In genomic region chrX:155966876-155967275, GRCh38 we compare ENCODE assay signal across 8 cellular contexts. TPM values are rescaled to one million over a fixed set of nuclear protein-coding genes. Genes with fewer than 3 reads are reported as not detected.
A peak's percentile ranks its signal among the peaks of the same experiment; 100 is the strongest.
DNase-seq lines count a peak whose midpoint lies in the region; ATAC-seq and TF ChIP-seq lines count a peak whose summit lies in the region.

No MANE protein-coding gene starts in this region.

- H3K27me3 Mint-ChIP-seq in activated CD8-positive, alpha-beta T cell treated with anti-CD3 and anti-CD28 coated beads for 36 hours = peaks cover 20% of the 10 kb centered on the region

- CTCF ChIA-PET in activated CD8-positive, alpha-beta T cell treated with anti-CD3 and anti-CD28 coated beads for 36 hours (lab: Charles Lee) = no interaction called here

- H3K36me3 ChIP-seq in left lung = no peaks in the 10 kb centered on the region
- no peaks in the 10 kb centered on the region for H3K36me3 ChIP-seq in neuronal stem cell (replicated peaks in 1 of 2; ENCODE audit: control insufficient read depth in 2 of 2, insufficient read depth in 2 of 2, low read length in 2 of 2)

- H3K4ac ChIP-seq in neuronal stem cell (ENCODE audit: low read length) = no peak overlapping the region

- no peak overlapping the region for H3K18ac ChIP-seq in neuronal stem cell (ENCODE audit: low read length)

- no peak overlapping the region for H4K91ac ChIP-seq in neuronal stem cell (ENCODE audit: low read depth, low read length, poor library complexity)

- no peaks in the 10 kb centered on the region for H3K79me1 ChIP-seq in neuronal stem cell (ENCODE audit: low read depth, low read length)

- H3K27me3 ChIP-seq in left lung (no peaks in the 10 kb centered on the region), neuronal stem cell (ENCODE audit: control insufficient read depth in 3 of 3, insufficient read depth in 3 of 3, low read depth in 1 of 3, low read length in 3 of 3) (no peaks in the 10 kb centered on the region)

- H3K4me2 ChIP-seq in neuronal stem cell (ENCODE audit: insufficient read depth, low read length, poor library complexity, severe bottlenecking) = no peak overlapping the region

- H2AK5ac ChIP-seq in neuronal stem cell (ENCODE audit: low read depth, low read length) = no peak overlapping the region

- POLR2A ChIA-PET in activated CD8-positive, alpha-beta T cell treated with anti-CD3 and anti-CD28 coated beads for 36 hours (lab: Charles Lee) = no interaction called here

- H2BK15ac ChIP-seq in neuronal stem cell (ENCODE audit: low read length) = no peak overlapping the region

- peak; percentile 83 for TF ChIP-seq CTCF in activated CD8-positive, alpha-beta T cell treated with anti-CD3 and anti-CD28 coated beads for 36 hours (IDR thresholded peaks at IDR 0.05)
- TF ChIP-seq CTCF in left lung (IDR thresholded peaks at IDR 0.05) = no peak

- H3K4me3 ChIP-seq in left lung (no peak overlapping the region), neuronal stem cell (ENCODE audit: low read length in 2 of 2) (no peak overlapping the region)

- no peak overlapping the region for H2AFZ ChIP-seq in neuronal stem cell (ENCODE audit: low read length)

- ATAC-seq in GM21360 (IDR thresholded peaks at IDR 0.05; ENCODE audit: unreplicated experiment) (peak; percentile 51), left lung (peak; percentile 52)
- peak; percentile 91 for ATAC-seq in activated CD8-positive, alpha-beta T cell treated with anti-CD3 and anti-CD28 coated beads for 36 hours

- no peak overlapping the region for H2BK5ac ChIP-seq in neuronal stem cell (ENCODE audit: low read length)

- H3K23ac ChIP-seq in neuronal stem cell (ENCODE audit: low read depth, low read length, poor library complexity) = no peak overlapping the region

- no peaks in the 10 kb centered on the region for H3K4me1 ChIP-seq in left lung
- H3K4me1 ChIP-seq in neuronal stem cell (ENCODE audit: control insufficient read depth in 2 of 2, insufficient read depth in 1 of 2, low read depth in 1 of 2, low read length in 2 of 2) = no peaks in the 10 kb centered on the region

- no peak overlapping the region for H2BK12ac ChIP-seq in neuronal stem cell (ENCODE audit: low read length)

- no peaks in the 10 kb centered on the region for H3K36me3 Mint-ChIP-seq in activated CD8-positive, alpha-beta T cell treated with anti-CD3 and anti-CD28 coated beads for 36 hours (ENCODE audit: low read depth)

- H3K14ac ChIP-seq in neuronal stem cell (ENCODE audit: low read length) = no peak overlapping the region

- peaks cover 22% of the 10 kb centered on the region for H3K9me3 Mint-ChIP-seq in activated CD8-positive, alpha-beta T cell treated with anti-CD3 and anti-CD28 coated beads for 36 hours

- H3K9me3 ChIP-seq in left lung = peaks cover 0 to 13% of the 10 kb centered on the region in 2 donors
- H3K9me3 ChIP-seq in neuronal stem cell (replicated peaks in 1 of 2; ENCODE audit: control insufficient read depth in 2 of 2, insufficient read depth in 1 of 2, low read depth in 1 of 2, low read length in 2 of 2) = peaks cover 3 to 5% of the 10 kb centered on the region in 2 donors

- no peak overlapping the region for H3K27ac Mint-ChIP-seq in activated CD8-positive, alpha-beta T cell treated with anti-CD3 and anti-CD28 coated beads for 36 hours

- H3K27ac ChIP-seq in left lung (no peak overlapping the region), neuronal stem cell (replicated peaks; ENCODE audit: low read length) (no peak overlapping the region)

- intact Hi-C loops in activated CD8-positive, alpha-beta T cell treated with anti-CD3 and anti-CD28 coated beads for 36 hours (cut with micrococcal nuclease) = no loop called here
- intact Hi-C loops in left lung (cut with DNase I) = no loop called here

- no peak overlapping the region for H3K4me3 Mint-ChIP-seq in activated CD8-positive, alpha-beta T cell treated with anti-CD3 and anti-CD28 coated beads for 36 hours

- WGBS in neuronal stem cell (ENCODE audit: extremely low coverage in 2 of 2, insufficient read length in 2 of 2, insufficient replicate concordance in 1 of 2), 2 donors = no CpG with 5 or more reads among the region's 8 CpGs

- peaks cover 7% of the 10 kb centered on the region for H3K4me1 Mint-ChIP-seq in activated CD8-positive, alpha-beta T cell treated with anti-CD3 and anti-CD28 coated beads for 36 hours (ENCODE audit: low read depth)

- DNase-seq in D341Med (ENCODE audit: low spot score) = peak; percentile 68
- DNase-seq in NCI-H345 (lab: John Stamatoyannopoulos, UW) = peak; percentile 41
- peak; percentile 65 for DNase-seq in activated CD8-positive, alpha-beta T cell treated with anti-CD3 and anti-CD28 coated beads for 36 hours
- no peak for DNase-seq in left lung
- DNase-seq in AG08395 (ENCODE audit: low spot score) = no peak
- DNase-seq in neuronal stem cell (ENCODE audit: low spot score) = no peak
- no peak for DNase-seq in mucosa of gallbladder (ENCODE audit: low spot score)

- H3K9ac ChIP-seq in neuronal stem cell (ENCODE audit: low read depth, low read length, poor library complexity) = no peak overlapping the region

- H2BK120ac ChIP-seq in neuronal stem cell (ENCODE audit: low read depth, low read length) = no peak overlapping the region

- H4K8ac ChIP-seq in neuronal stem cell (ENCODE audit: low read depth, low read length) = no peak overlapping the region

RNA-seq across cellular contexts. Expression of gene IL9R, which starts 30.6 kb away (rescaled TPM):
- 1 to 10 TPM; 3.8 to 4.5 TPM for total RNA-seq in activated CD8-positive, alpha-beta T cell treated with anti-CD3 and anti-CD28 coated beads for 36 hours
- 1 to 10 TPM in 1 of 2 donors, under 1 TPM in 1; 0.23 to 1.8 TPM for total RNA-seq in left lung
- polyA plus RNA-seq in neuronal stem cell (2013, experiment 1 of 2) = 0.03 TPM
- polyA plus RNA-seq in neuronal stem cell (2013, experiment 2 of 2) = 0.03 TPM
- 0.86 TPM for total RNA-seq in mucosa of gallbladder

Comparison
In these comparisons a context has a peak if more than half of its experiments do, and no peak if none do; other contexts are left out.
1. DNase-seq: peak in D341Med (single experiment), NCI-H345 (single experiment) and activated CD8-positive, alpha-beta T cell treated with anti-CD3 and anti-CD28 coated beads for 36 hours (single experiment); none in left lung (0 of 2), AG08395 (single experiment), neuronal stem cell (single experiment) and mucosa of gallbladder (single experiment).
2. Peak in every context shown above with its lines, with median percentiles within 50 percentile points of each other: ATAC-seq.